Comparison of ENCODE assay signal across 18 cellular contexts in the genomic region with DNA sequence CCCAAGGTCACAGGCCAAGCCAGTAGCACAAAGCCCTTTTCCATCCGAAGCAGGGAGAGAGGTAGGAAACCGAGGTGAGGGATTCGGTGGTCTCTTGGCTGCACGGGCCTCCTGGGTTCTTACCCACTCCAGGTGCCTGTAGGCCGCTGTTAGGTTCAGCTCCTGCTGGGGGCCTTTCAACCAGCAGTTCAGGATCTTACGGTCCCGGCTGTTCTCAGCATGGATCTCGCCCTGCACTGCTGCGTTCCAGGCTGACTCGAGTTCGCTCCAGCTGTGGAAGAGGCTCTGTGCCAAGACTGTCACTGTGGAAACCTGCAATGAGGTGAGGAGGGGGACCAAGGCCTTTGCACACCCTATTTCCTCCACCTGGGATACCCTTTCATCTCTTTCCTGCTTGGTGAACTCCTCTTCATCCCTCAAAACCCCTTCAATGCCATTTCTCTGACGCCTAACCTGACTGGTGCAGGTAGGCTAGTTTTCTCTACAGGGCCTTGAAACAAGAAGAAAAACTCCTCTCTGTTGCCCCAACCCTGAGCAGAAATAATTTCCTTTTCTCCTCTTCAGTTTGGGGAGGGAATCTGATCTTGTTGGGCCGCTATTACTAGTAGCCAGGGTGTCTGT.
DNase-seq lines count a peak whose midpoint lies in the region; ATAC-seq and TF ChIP-seq lines count a peak whose summit lies in the region.
"Had no signal": no experiment of that assay in that cellular context is flagged by ENCODE, and none has a peak within 500 bp of the region (broad histone marks: within the 10 kb centered on the region; RNA-seq: fewer than 3 reads in every experiment).

No MANE protein-coding gene starts in this region.

- H3K9me3 Mint-ChIP-seq in natural killer cell treated with Interleukin-12 subunit alpha and Interleukin-12 subunit beta and Interleukin-15 and Interleukin-18, amount 100 ng/mL, for 72 hours = no peaks in the 10 kb centered on the region
- H3K9me3 Mint-ChIP-seq in natural killer cell (no peaks in the 10 kb centered on the region), chondrocyte (ENCODE audit: low read depth) (no peaks in the 10 kb centered on the region), nephron progenitor cell (peaks cover 2% of the 10 kb centered on the region)
- H3K9me3 Mint-ChIP-seq in activated T-cell treated with anti-CD3 and anti-CD28 coated beads, Interleukin-2, amount 50 U/mL, for 4 hours = no peaks in the 10 kb centered on the region
- H3K9me3 Mint-ChIP-seq: CD4-positive, alpha-beta memory T cell; GM23338; H9; HFFc6 had no signal

- no peaks in the 10 kb centered on the region for H3K27me3 Mint-ChIP-seq in natural killer cell treated with Interleukin-12 subunit alpha and Interleukin-12 subunit beta and Interleukin-15 and Interleukin-18, amount 100 ng/mL, for 72 hours
- H3K27me3 Mint-ChIP-seq in natural killer cell (ENCODE audit: low read depth in 2 of 2) (no peaks in the 10 kb centered on the region), chondrocyte (ENCODE audit: low read depth) (peaks cover 28% of the 10 kb centered on the region), nephron progenitor cell (ENCODE audit: low read depth, poor library complexity) (peaks cover 23% of the 10 kb centered on the region)
- H3K27me3 Mint-ChIP-seq in activated T-cell treated with anti-CD3 and anti-CD28 coated beads, Interleukin-2, amount 50 U/mL, for 4 hours (ENCODE audit: low read depth) = no peaks in the 10 kb centered on the region
- H3K27me3 Mint-ChIP-seq: CD4-positive, alpha-beta memory T cell had no signal

- intact Hi-C loops in natural killer cell (cut with micrococcal nuclease) = no loop called here

- H3K4me3 Mint-ChIP-seq in natural killer cell treated with Interleukin-12 subunit alpha and Interleukin-12 subunit beta and Interleukin-15 and Interleukin-18, amount 100 ng/mL, for 72 hours = no peak overlapping the region
- no peak overlapping the region for H3K4me3 Mint-ChIP-seq in natural killer cell
- H3K4me3 Mint-ChIP-seq in chondrocyte (ENCODE audit: unreplicated experiment) = no peak overlapping the region
- H3K4me3 Mint-ChIP-seq in nephron progenitor cell = no peak overlapping the region
- no peak overlapping the region for H3K4me3 Mint-ChIP-seq in activated T-cell treated with anti-CD3 and anti-CD28 coated beads, Interleukin-2, amount 50 U/mL, for 4 hours
- H3K4me3 Mint-ChIP-seq: CD4-positive, alpha-beta memory T cell; GM23338; H9; HFFc6 had no signal

- H3K27ac Mint-ChIP-seq in natural killer cell treated with Interleukin-12 subunit alpha and Interleukin-12 subunit beta and Interleukin-15 and Interleukin-18, amount 100 ng/mL, for 72 hours = no peak overlapping the region
- H3K27ac Mint-ChIP-seq in natural killer cell (no peak overlapping the region), chondrocyte (ENCODE audit: unreplicated experiment) (peak overlapping the region; percentile 49), nephron progenitor cell (peak overlapping the region; percentile 26)
- H3K27ac Mint-ChIP-seq: CD4-positive, alpha-beta memory T cell; GM23338; HFFc6 had no signal

- DNase-seq in natural killer cell treated with Interleukin-12 subunit alpha and Interleukin-12 subunit beta and Interleukin-15 and Interleukin-18, amount 100 ng/mL, for 72 hours (ENCODE audit: low spot score) = peak; percentile 28
- DNase-seq in natural killer cell (no peak), chondrocyte (ENCODE audit: low spot score) (no peak), nephron progenitor cell (no peak), NCI-H187 (lab: John Stamatoyannopoulos, UW) (no peak)
- DNase-seq in activated T-cell treated with anti-CD3 and anti-CD28 coated beads, Interleukin-2, amount 50 U/mL, for 4 hours = no peak
- DNase-seq: C1 segment of cervical spinal cord; Calu3; CD4-positive, alpha-beta memory T cell; COR-L47; DMS53; DMS79 treated with DMSO at 0.1 percent for 48 hours; GF-D8; H9; HFFc6 had no signal

- ATAC-seq in natural killer cell treated with Interleukin-12 subunit alpha and Interleukin-12 subunit beta and Interleukin-15 and Interleukin-18, amount 100 ng/mL, for 72 hours = no peak
- no peak for ATAC-seq in natural killer cell
- ATAC-seq in activated T-cell treated with anti-CD3 and anti-CD28 coated beads, Interleukin-2, amount 50 U/mL, for 4 hours = no peak
- ATAC-seq in HG03135 (IDR thresholded peaks at IDR 0.05; ENCODE audit: unreplicated experiment) = no peak
- ATAC-seq: GM23338, HCT116 had no signal

- no peak for TF ChIP-seq CTCF in natural killer cell (IDR thresholded peaks at IDR 0.05)
- no peak for TF ChIP-seq CTCF in chondrocyte (IDR thresholded peaks at IDR 0.05)
- no peak for TF ChIP-seq CTCF in nephron progenitor cell (IDR thresholded peaks at IDR 0.05)

- H3K36me3 Mint-ChIP-seq in natural killer cell treated with Interleukin-12 subunit alpha and Interleukin-12 subunit beta and Interleukin-15 and Interleukin-18, amount 100 ng/mL, for 72 hours = no peaks in the 10 kb centered on the region
- no peaks in the 10 kb centered on the region for H3K36me3 Mint-ChIP-seq in natural killer cell
- peaks cover 2% of the 10 kb centered on the region for H3K36me3 Mint-ChIP-seq in chondrocyte (ENCODE audit: low read depth)
- H3K36me3 Mint-ChIP-seq in nephron progenitor cell (ENCODE audit: low read depth) = no peaks in the 10 kb centered on the region
- H3K36me3 Mint-ChIP-seq in activated T-cell treated with anti-CD3 and anti-CD28 coated beads, Interleukin-2, amount 50 U/mL, for 4 hours (ENCODE audit: insufficient read depth) = no peaks in the 10 kb centered on the region
- H3K36me3 Mint-ChIP-seq: CD4-positive, alpha-beta memory T cell had no signal

- peaks cover 0 to 3% of the 10 kb centered on the region in 2 donors for H3K4me1 Mint-ChIP-seq in natural killer cell treated with Interleukin-12 subunit alpha and Interleukin-12 subunit beta and Interleukin-15 and Interleukin-18, amount 100 ng/mL, for 72 hours (ENCODE audit: low read depth in 2 of 2)
- H3K4me1 Mint-ChIP-seq in natural killer cell (no peaks in the 10 kb centered on the region), chondrocyte (ENCODE audit: low read depth) (peaks cover 2% of the 10 kb centered on the region), nephron progenitor cell (peaks cover 13% of the 10 kb centered on the region)
- no peaks in the 10 kb centered on the region for H3K4me1 Mint-ChIP-seq in activated T-cell treated with anti-CD3 and anti-CD28 coated beads, Interleukin-2, amount 50 U/mL, for 4 hours (ENCODE audit: low read depth)
- H3K4me1 Mint-ChIP-seq: CD4-positive, alpha-beta memory T cell; GM23338 had no signal

Comparison
In these comparisons a context has a peak if more than half of its experiments do, and no peak if none do; other contexts are left out.
1. H3K27ac Mint-ChIP-seq: peak in chondrocyte (single experiment) and nephron progenitor cell (single experiment); none in natural killer cell treated with Interleukin-12 subunit alpha and Interleukin-12 subunit beta and Interleukin-15 and Interleukin-18, amount 100 ng/mL, for 72 hours (0 of 2) and natural killer cell (0 of 2).